Comparison of ENCODE assay signal across 24 cellular contexts in the genomic region with DNA sequence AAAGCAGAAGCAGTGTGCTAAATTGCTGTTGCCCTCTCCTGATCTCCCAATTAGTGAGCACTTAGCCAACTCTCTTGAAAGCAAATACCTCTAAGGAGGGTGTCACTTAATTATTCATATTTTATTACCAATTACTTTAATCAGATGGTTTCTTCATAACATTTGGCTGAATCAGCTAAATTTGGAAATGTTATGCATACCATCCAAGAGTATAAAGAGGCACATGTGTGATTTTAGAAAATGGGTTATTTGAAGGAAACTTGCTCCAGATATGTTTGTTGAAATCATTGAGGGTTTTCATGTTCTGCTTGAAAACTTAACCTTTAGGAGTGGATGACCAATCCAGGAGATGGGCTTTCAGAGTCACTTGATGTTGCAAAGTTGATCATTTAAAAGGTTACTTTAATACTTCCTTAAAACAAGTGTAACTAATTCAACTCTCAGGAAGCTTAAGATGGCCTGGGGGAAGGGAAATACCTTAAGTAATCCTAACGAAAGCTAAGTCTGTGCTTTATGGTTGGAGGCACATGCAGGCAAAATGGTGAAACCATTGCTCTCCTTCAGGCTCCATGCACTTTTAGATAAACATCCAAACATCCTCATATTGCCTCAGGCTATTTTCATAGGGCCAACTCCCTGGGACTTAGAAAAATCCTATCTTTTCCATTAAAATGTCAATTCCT.
"Had no signal": no experiment of that assay in that cellular context is flagged by ENCODE, and none has a peak within 500 bp of the region (broad histone marks: within the 10 kb centered on the region; RNA-seq: fewer than 3 reads in every experiment).

No MANE protein-coding gene starts in this region.

- H3K4me1 ChIP-seq: breast epithelium, left lung, testis, uterus had no signal

- H3K27me3 ChIP-seq: breast epithelium, hepatocyte, left lung, testis, uterus had no signal

- H3K27ac ChIP-seq: breast epithelium, hepatocyte, left lung, testis, uterus had no signal

- H3K4me3 ChIP-seq: breast epithelium, hepatocyte, left lung, lung, testis, uterus had no signal

- ATAC-seq: activated T-helper 17 cell treated with anti-CD3 and anti-CD28 coated beads, Interleukin-2, amount 50 U/mL, for 72 hours; esophagus mucosa; left lung; naive thymus-derived CD4-positive, alpha-beta T cell; stimulated activated naive B cell treated with anti-CD40 and anti-IgM and Interleukin-4, amounts not matched to agents 10 μg/mL and 1 μg/mL and 100 μg/mL, for 72 hours had no signal

- H3K36me3 ChIP-seq: breast epithelium, left lung, uterus had no signal

- H3K4me2 ChIP-seq: hepatocyte had no signal

- H3K9me3 ChIP-seq: breast epithelium, testis, uterus had no signal

- H2AFZ ChIP-seq: hepatocyte had no signal

- DNase-seq: activated CD4-positive, alpha-beta T cell treated with anti-CD3 and anti-CD28 coated beads, Interleukin-2, amount 50 U/mL, for 4 hours; activated CD8-positive, alpha-beta memory T cell treated with anti-CD3 and anti-CD28 coated beads for 24 hours; activated CD8-positive, alpha-beta memory T cell treated with anti-CD3 and anti-CD28 coated beads, Interleukin-2, amount 50 U/mL, for 4 hours; activated naive CD4-positive, alpha-beta T cell; activated naive CD8-positive, alpha-beta T cell treated with anti-CD3 and anti-CD28 coated beads for 36 hours; activated T-cell treated with anti-CD3 and anti-CD28 coated beads, Interleukin-2, amount 50 U/mL, for 24 hours; amniotic stem cell; effector memory CD4-positive, alpha-beta T cell; glutamatergic neuron; kidney glomerular epithelial cell; left lung; naive thymus-derived CD4-positive, alpha-beta T cell; posterior cingulate gyrus; retina; stimulated activated CD4-positive, alpha-beta T cell treated with anti-CD3 and anti-CD28 coated beads, Interleukin-2, amount 100 ng/mL, for 48 hours; stimulated activated CD8-positive, alpha-beta memory T cell treated with anti-CD3 and anti-CD28 coated beads, Interleukin-4, amount 100 ng/mL, for 48 hours; stimulated activated naive B cell treated with anti-CD40 and anti-IgM and Interleukin-4, amounts not matched to agents 10 μg/mL and 1 μg/mL and 100 μg/mL, for 72 hours; testis; uterus had no signal
